Comparison of ENCODE assay signal across 1 cellular context in the genomic region with DNA sequence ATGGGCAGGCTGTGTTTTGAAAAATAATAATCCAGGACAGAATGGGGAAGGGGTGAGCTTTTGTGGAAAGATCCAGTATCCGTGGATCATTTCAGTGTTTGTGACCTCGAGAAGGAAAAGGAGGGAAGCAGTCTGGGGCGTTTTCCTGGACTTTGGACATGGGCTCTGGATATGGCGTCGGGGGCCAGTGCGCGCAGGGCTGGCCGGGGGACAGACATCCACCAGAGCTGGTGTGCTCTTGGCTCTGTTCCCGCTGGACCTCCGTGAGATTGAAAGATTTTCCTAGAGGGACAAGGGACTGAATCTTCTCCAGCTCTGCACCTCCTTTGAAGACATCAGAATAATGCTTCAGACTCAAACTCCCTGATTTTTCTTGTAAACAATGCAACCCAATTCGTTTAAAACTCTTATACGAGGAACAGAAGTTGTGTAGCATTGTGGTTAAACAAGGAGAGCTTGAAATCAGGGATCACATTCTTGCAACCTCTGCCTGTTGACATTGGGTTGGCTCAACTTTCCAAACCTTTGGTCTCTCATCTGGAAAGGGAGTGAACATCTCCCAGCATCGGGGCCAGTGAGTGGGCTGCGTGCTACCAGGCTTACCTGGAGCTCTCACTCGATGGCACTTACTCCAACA.
TF ChIP-seq lines count a peak whose summit lies in the region.

No MANE protein-coding gene starts in this region.

TF ChIP-seq in HepG2, 621 proteins besides CTCF, POLR2A, EP300 and RAD21 (continued from another document):
- no peak for TF ChIP-seq SOX6 (IDR thresholded peaks at IDR 0.05)
- TF ChIP-seq SOX6 (CRISPR knock-in tag; IDR thresholded peaks at IDR 0.05) = peak; percentile 80
- peak; percentile 51; the same call in 1 of the 2 replicates for TF ChIP-seq TARDBP (CRISPR knock-in tag; IDR thresholded peaks at IDR 0.05)
- TF ChIP-seq ZBTB7B (CRISPR knock-in tag; IDR thresholded peaks at IDR 0.05) = peak; percentile 83; the same call in 1 of the 2 replicates
- peak; percentile 89 for TF ChIP-seq ZNF430 (CRISPR knock-in tag; IDR thresholded peaks at IDR 0.05)
- peak; percentile 22; the same call in 1 of the 2 replicates for TF ChIP-seq REPIN1 (CRISPR knock-in tag; IDR thresholded peaks at IDR 0.05; ENCODE audit: borderline replicate concordance, low read depth)
- peak; percentile 82 for TF ChIP-seq HOXA3 (CRISPR knock-in tag; IDR thresholded peaks at IDR 0.05)
- TF ChIP-seq ZNF891 (CRISPR knock-in tag; IDR thresholded peaks at IDR 0.05) = 0 out of 2 replicates have a peak, but pooled peaks have one; percentile 47
- TF ChIP-seq ZNF687 (CRISPR knock-in tag; IDR thresholded peaks at IDR 0.05) = peak; percentile 93
- peak; percentile 67; the same call in 1 of the 2 replicates for TF ChIP-seq CBFB (CRISPR knock-in tag; IDR thresholded peaks at IDR 0.05)
- TF ChIP-seq, protein P1, sequence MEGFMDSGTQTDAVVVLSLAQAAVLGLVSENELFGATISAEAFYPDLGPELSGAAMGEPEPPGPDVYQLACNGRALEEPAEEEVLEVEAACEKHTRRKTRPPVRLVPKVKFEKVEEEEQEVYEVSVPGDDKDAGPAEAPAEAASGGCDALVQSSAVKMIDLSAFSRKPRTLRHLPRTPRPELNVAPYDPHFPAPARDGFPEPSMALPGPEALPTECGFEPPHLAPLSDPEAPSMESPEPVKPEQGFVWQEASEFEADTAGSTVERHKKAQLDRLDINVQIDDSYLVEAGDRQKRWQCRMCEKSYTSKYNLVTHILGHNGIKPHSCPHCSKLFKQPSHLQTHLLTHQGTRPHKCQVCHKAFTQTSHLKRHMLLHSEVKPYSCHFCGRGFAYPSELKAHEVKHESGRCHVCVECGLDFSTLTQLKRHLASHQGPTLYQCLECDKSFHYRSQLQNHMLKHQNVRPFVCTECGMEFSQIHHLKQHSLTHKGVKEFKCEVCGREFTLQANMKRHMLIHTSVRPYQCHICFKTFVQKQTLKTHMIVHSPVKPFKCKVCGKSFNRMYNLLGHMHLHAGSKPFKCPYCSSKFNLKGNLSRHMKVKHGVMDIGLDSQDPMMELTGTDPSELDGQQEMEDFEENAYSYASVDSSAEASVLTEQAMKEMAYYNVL (CRISPR knock-in tag; IDR thresholded peaks at IDR 0.05; ENCODE audit: borderline replicate concordance) = peak; percentile 84
- TF ChIP-seq SPEN (CRISPR knock-in tag; IDR thresholded peaks at IDR 0.05; ENCODE audit: low read depth) = peak; percentile 63; the same call in 1 of the 2 replicates
- 0 out of 2 replicates have a peak, but pooled peaks have one; percentile 72 for TF ChIP-seq SMAD3 (CRISPR knock-in tag; IDR thresholded peaks at IDR 0.05)
- TF ChIP-seq TCF12 (IDR thresholded peaks at IDR 0.05) = no peak
- 0 out of 2 replicates have a peak, but pooled peaks have one; percentile 73 for TF ChIP-seq TCF12 (CRISPR knock-in tag; IDR thresholded peaks at IDR 0.05)
- no peak for TF ChIP-seq ZNF737 (CRISPR knock-in tag; IDR thresholded peaks at IDR 0.05; ENCODE audit: borderline replicate concordance)
- TF ChIP-seq NCOA1 (CRISPR knock-in tag; IDR thresholded peaks at IDR 0.05) = no peak
- TF ChIP-seq KLF12 (CRISPR knock-in tag; IDR thresholded peaks at IDR 0.05; ENCODE audit: borderline replicate concordance) = peak; percentile 93
- TF ChIP-seq MEF2D (CRISPR knock-in tag; IDR thresholded peaks at IDR 0.05) = no peak; the same call in 1 of the 2 replicates
- TF ChIP-seq DBP (CRISPR knock-in tag; IDR thresholded peaks at IDR 0.05; ENCODE audit: not compliant biosample characterization) = peak; percentile 79
- TF ChIP-seq ZNF547 (CRISPR knock-in tag; IDR thresholded peaks at IDR 0.05) = no peak
- 0 out of 2 replicates have a peak, but pooled peaks have one; percentile 22 for TF ChIP-seq RXRB (CRISPR knock-in tag; IDR thresholded peaks at IDR 0.05; ENCODE audit: borderline replicate concordance)
- TF ChIP-seq ZKSCAN5 (CRISPR knock-in tag; IDR thresholded peaks at IDR 0.05) = 0 out of 2 replicates have a peak, but pooled peaks have one; percentile 37
- 0 out of 2 replicates have a peak, but pooled peaks have one; percentile 64 for TF ChIP-seq ZNF317 (CRISPR knock-in tag; IDR thresholded peaks at IDR 0.05)
- TF ChIP-seq TFAP4 (IDR thresholded peaks at IDR 0.05; ENCODE audit: borderline replicate concordance, low read depth) = peak; percentile 50; the same call in 1 of the 2 replicates
- no peak for TF ChIP-seq MLLT10 (CRISPR knock-in tag; IDR thresholded peaks at IDR 0.05)
- no peak for TF ChIP-seq REL (CRISPR knock-in tag; conservative IDR thresholded peaks at IDR 0.05)
